ENCODE assay signal across 22 cellular contexts in genomic region chr3:178690571-178690970, GRCh38.
DNase-seq lines count a peak whose midpoint lies in the region; ATAC-seq and TF ChIP-seq lines count a peak whose summit lies in the region.
"Had no signal": no experiment of that assay in that cellular context is flagged by ENCODE, and none has a peak within 500 bp of the region (broad histone marks: within the 10 kb centered on the region; RNA-seq: fewer than 3 reads in every experiment).

No MANE protein-coding gene starts in this region.

- no peak overlapping the region for H3K4me3 ChIP-seq in mammary epithelial cell (replicated peaks in 1 of 3; ENCODE audit: insufficient read depth in 1 of 3, low read depth in 2 of 3, low read length in 3 of 3)
- no peak overlapping the region for H3K4me3 ChIP-seq in IMR-90 (ENCODE audit: insufficient read depth, low read depth, low read length)
- no peak overlapping the region for H3K4me3 ChIP-seq in adipocyte (ENCODE audit: low read length)
- no peak overlapping the region for H3K4me3 ChIP-seq in liver (ENCODE audit: low read depth in 1 of 3, low read length in 3 of 3)

- no peak overlapping the region for H3K4me3 Mint-ChIP-seq in MCF 10A (ENCODE audit: unreplicated experiment)
- H3K4me3 Mint-ChIP-seq: B cell; CD4-positive, CD25-positive, alpha-beta regulatory T cell; HFFc6 had no signal

- TF ChIP-seq RAD21 in IMR-90 (IDR thresholded peaks at IDR 0.05; ENCODE audit: low read length) (no peak), liver (IDR thresholded peaks at IDR 0.05) (no peak)

- H3K18ac ChIP-seq in IMR-90 (ENCODE audit: low read depth, low read length), result no peak overlapping the region

- peaks cover 4% of the 10 kb centered on the region for H3K9me3 Mint-ChIP-seq in MCF 10A (ENCODE audit: unreplicated experiment)

- H2AFZ ChIP-seq in mammary epithelial cell (ENCODE audit: low read depth, low read length), result no peak overlapping the region
- no peak overlapping the region for H2AFZ ChIP-seq in IMR-90 (replicated peaks; ENCODE audit: low read length, poor library complexity)

- H3K9me1 ChIP-seq in IMR-90 (ENCODE audit: insufficient read depth, low read length), result no peaks in the 10 kb centered on the region

- CTCF ChIA-PET in MCF 10A (lab: Yijun Ruan, JAX) (no interaction called here), mammary epithelial cell (lab: Charles Lee; ENCODE audit: low non-redundant PET) (no interaction called here), IMR-90 (lab: Yijun Ruan, JAX) (no interaction called here)

- H3K4me1 ChIP-seq in mammary epithelial cell (ENCODE audit: insufficient read depth, low read length) (no peaks in the 10 kb centered on the region), IMR-90 (ENCODE audit: control insufficient read depth, insufficient read depth, low read length) (no peaks in the 10 kb centered on the region), adipocyte (ENCODE audit: control insufficient read depth, insufficient read depth, low read length) (no peaks in the 10 kb centered on the region), liver (ENCODE audit: control insufficient read depth in 4 of 4, insufficient read depth in 4 of 4, low read length in 3 of 4) (no peaks in the 10 kb centered on the region)
- H3K4me1 ChIP-seq: Caco-2 had no signal

- POLR2A ChIA-PET in MCF 10A (lab: Yijun Ruan, JAX), result interaction anchor here (1.3 kb wide), 1 partner anchor 15 kb away, joined by 4 read pairs; no protein-coding TSS in a partner anchor
- POLR2A ChIA-PET in IMR-90 (lab: Charles Lee; ENCODE audit: unreplicated experiment), result no interaction called here

- H3K27ac ChIP-seq in mammary epithelial cell (ENCODE audit: insufficient read depth, low read depth, low read length), result no peak overlapping the region
- H3K27ac ChIP-seq in IMR-90 (ENCODE audit: insufficient read depth, low read length), result no peak overlapping the region
- no peak overlapping the region for H3K27ac ChIP-seq in liver (ENCODE audit: low read depth in 1 of 2, low read length in 2 of 2)
- H3K27ac ChIP-seq: HL-60 had no signal

- no peaks in the 10 kb centered on the region for H3K79me2 ChIP-seq in mammary epithelial cell (ENCODE audit: insufficient read depth, low read length)

- H2AK9ac ChIP-seq in IMR-90 (replicated peaks; ENCODE audit: low read depth, low read length, poor library complexity), result no peak overlapping the region

- no peaks in the 10 kb centered on the region for H3K4me1 Mint-ChIP-seq in MCF 10A (ENCODE audit: insufficient read depth, unreplicated experiment)
- H3K4me1 Mint-ChIP-seq: B cell; CD4-positive, CD25-positive, alpha-beta regulatory T cell had no signal

- no peak for TF ChIP-seq CTCF in MCF 10A (IDR thresholded peaks at IDR 0.05; ENCODE audit: unreplicated experiment)
- no peak for TF ChIP-seq CTCF in mammary epithelial cell (conservative IDR thresholded peaks at IDR 0.05 in 1 of 2, IDR thresholded peaks at IDR 0.05 in 1 of 2; ENCODE audit: extremely low read depth in 1 of 2, insufficient read depth in 1 of 2, low read depth in 1 of 2, low read length in 2 of 2)
- no peak for TF ChIP-seq CTCF in IMR-90 (conservative IDR thresholded peaks at IDR 0.05; ENCODE audit: low read depth, low read length)
- no peak for TF ChIP-seq CTCF in liver (IDR thresholded peaks at IDR 0.05; ENCODE audit: low read depth, low read length, missing input control)

- H3K9me3 ChIP-seq in mammary epithelial cell (replicated peaks; ENCODE audit: insufficient read depth, low read length) (no peaks in the 10 kb centered on the region), IMR-90 (ENCODE audit: control insufficient read depth, insufficient read depth, low read length) (no peaks in the 10 kb centered on the region), adipocyte (ENCODE audit: control insufficient read depth, low read length) (peaks cover 5% of the 10 kb centered on the region), liver (ENCODE audit: control insufficient read depth in 4 of 4, low read length in 3 of 4) (peaks cover 0 to 5% (median 0%) of the 10 kb centered on the region in 4 donors)

- no peaks in the 10 kb centered on the region for H3K36me3 Mint-ChIP-seq in MCF 10A (ENCODE audit: insufficient read depth, unreplicated experiment)
- H3K36me3 Mint-ChIP-seq: CD4-positive, CD25-positive, alpha-beta regulatory T cell had no signal

- in situ Hi-C loops in mammary epithelial cell (cut with MboI; ENCODE audit: low sequenced_read_pairs in 2 of 2) (no loop called here), IMR-90 (cut with MboI; ENCODE audit: low sequenced_read_pairs) (no loop called here)

- H2BK15ac ChIP-seq in IMR-90 (ENCODE audit: low read depth, low read length), result no peak overlapping the region

- H3K56ac ChIP-seq in IMR-90 (ENCODE audit: extremely low read depth, insufficient read depth, low read length), result no peak overlapping the region

- no peak overlapping the region for H3K27ac Mint-ChIP-seq in MCF 10A (ENCODE audit: low read depth, unreplicated experiment)
- H3K27ac Mint-ChIP-seq: B cell; CD4-positive, CD25-positive, alpha-beta regulatory T cell; HFFc6 had no signal

- H3K9ac ChIP-seq in mammary epithelial cell (ENCODE audit: insufficient read depth, low read length) (no peak overlapping the region), IMR-90 (ENCODE audit: low read depth, low read length) (no peak overlapping the region), adipocyte (ENCODE audit: low read length) (no peak overlapping the region), liver (ENCODE audit: low read depth in 1 of 2, low read length in 2 of 2) (no peak overlapping the region)

- H2BK120ac ChIP-seq in IMR-90 (ENCODE audit: low read depth, low read length), result no peak overlapping the region

- no peaks in the 10 kb centered on the region for H3K27me3 Mint-ChIP-seq in MCF 10A (ENCODE audit: insufficient read depth, unreplicated experiment)
- H3K27me3 Mint-ChIP-seq: B cell; CD4-positive, CD25-positive, alpha-beta regulatory T cell had no signal

- BruUV-seq in MCF 10A (replicated peaks; lab: Mats Ljungman, UMichigan) (no TSS peak), mammary epithelial cell (replicated peaks; lab: Mats Ljungman, UMichigan) (no TSS peak), IMR-90 (replicated peaks; lab: Mats Ljungman, UMichigan) (no TSS peak)

- ATAC-seq in IMR-90 (ENCODE audit: low read depth), result peak; percentile 40; the same call in 1 of the 2 replicates
- ATAC-seq in HG02870 (IDR thresholded peaks at IDR 0.05; ENCODE audit: unreplicated experiment), result no peak
- no peak for ATAC-seq in GM18505 (IDR thresholded peaks at IDR 0.05; ENCODE audit: unreplicated experiment)

- H3K14ac ChIP-seq in IMR-90 (replicated peaks; ENCODE audit: low read depth, low read length), result no peak overlapping the region

- H4K20me1 ChIP-seq in mammary epithelial cell (ENCODE audit: insufficient read depth, low read length), result no peaks in the 10 kb centered on the region
- no peaks in the 10 kb centered on the region for H4K20me1 ChIP-seq in IMR-90 (ENCODE audit: insufficient read depth, low read length)

- no peak overlapping the region for H3K23ac ChIP-seq in IMR-90 (ENCODE audit: low read depth, low read length)

- H2BK20ac ChIP-seq in IMR-90 (ENCODE audit: low read depth, low read length), result no peak overlapping the region

- no peak overlapping the region for H4K8ac ChIP-seq in IMR-90 (ENCODE audit: low read depth in 2 of 2, low read length in 2 of 2)

- 47% methylated on average over 2 of the region's 2 CpGs for WGBS in mammary epithelial cell (ENCODE audit: low coverage, missing lambda C conversion rate)
- WGBS in IMR-90 (ENCODE audit: extremely low coverage in 2 of 2, insufficient read length in 1 of 2), 2 experiments, result no CpG with 5 or more reads among the region's 2 CpGs
- WGBS in liver, result 36% methylated on average over 2 of the region's 2 CpGs

- no peak overlapping the region for H4K91ac ChIP-seq in IMR-90 (ENCODE audit: insufficient read depth, low read depth, low read length)

- H3K36me3 ChIP-seq in mammary epithelial cell (ENCODE audit: insufficient read depth, low read length) (no peaks in the 10 kb centered on the region), IMR-90 (ENCODE audit: control insufficient read depth, insufficient read depth, low read length) (no peaks in the 10 kb centered on the region), adipocyte (ENCODE audit: control insufficient read depth, insufficient read depth, low read length, severe bottlenecking) (no peaks in the 10 kb centered on the region), liver (ENCODE audit: control insufficient read depth in 4 of 4, insufficient read depth in 3 of 4, low read depth in 1 of 4, low read length in 3 of 4) (no peaks in the 10 kb centered on the region)

- no peak overlapping the region for H3K4ac ChIP-seq in IMR-90 (ENCODE audit: low read depth, low read length)

- intact Hi-C loops in MCF 10A (cut with micrococcal nuclease) (no loop called here), mammary epithelial cell (cut with micrococcal nuclease) (no loop called here), IMR-90 (cut with micrococcal nuclease) (loop anchor here (1.0 kb wide), 1 partner anchor 13 kb away; no protein-coding TSS in a partner anchor)

- dilution Hi-C loops in mammary epithelial cell (cut with HindIII; ENCODE audit: low sequenced_read_pairs) (no loop called here), IMR-90 (cut with HindIII; ENCODE audit: low sequenced_read_pairs, unreplicated experiment) (no loop called here)

- H4K5ac ChIP-seq in IMR-90 (ENCODE audit: low read depth, low read length), result no peak overlapping the region

- H3K27me3 ChIP-seq in mammary epithelial cell (ENCODE audit: insufficient read depth, low read length), result peaks cover 4% of the 10 kb centered on the region
- H3K27me3 ChIP-seq in IMR-90 (ENCODE audit: control insufficient read depth, insufficient read depth, low read length), result no peaks in the 10 kb centered on the region
- H3K27me3 ChIP-seq in adipocyte (replicated peaks; ENCODE audit: control insufficient read depth, insufficient read depth, low read length), result no peaks in the 10 kb centered on the region
- H3K27me3 ChIP-seq in liver (ENCODE audit: control insufficient read depth in 4 of 4, insufficient read depth in 4 of 4, low read length in 3 of 4), result no peaks in the 10 kb centered on the region

- DNase-seq in MCF 10A (ENCODE audit: unreplicated experiment), result peak; percentile 20
- DNase-seq in mammary epithelial cell, result no peak
- DNase-seq in IMR-90, result no peak
- peak; percentile 23 for DNase-seq in adipocyte (ENCODE audit: low read depth)
- no peak for DNase-seq in HuH-7.5 (ENCODE audit: low spot score)
- DNase-seq: 8988T; Caco-2; CD4-positive, CD25-positive, alpha-beta regulatory T cell; GDM1; HFFc6; NCI-H1105 treated with DMSO at 0.1 percent for 48 hours; NCI-H1694; NCI-H2081 treated with DMSO at 0.1 percent for 48 hours; NCI-H510A; NCI-H748 treated with DMSO at 0.1 percent for 48 hours; NK-92 treated with Interleukin-12 subunit alpha and Interleukin-12 subunit beta, amount 100 ng/mL, for 24 hours; SHP77 treated with DMSO at 0.1 percent for 48 hours had no signal

- no peak overlapping the region for H2AK5ac ChIP-seq in IMR-90 (ENCODE audit: low read depth, low read length)

- H3K79me1 ChIP-seq in IMR-90 (ENCODE audit: low read depth in 1 of 2, low read length in 2 of 2), result no peaks in the 10 kb centered on the region

- H3K4me2 ChIP-seq in mammary epithelial cell (ENCODE audit: insufficient read depth, low read depth, low read length), result no peak overlapping the region
- H3K4me2 ChIP-seq in IMR-90 (ENCODE audit: low read depth, low read length), result no peak overlapping the region

- TF ChIP-seq POLR2A in IMR-90 (IDR thresholded peaks at IDR 0.05; ENCODE audit: low read depth, low read length) (no peak), GM18505 (IDR thresholded peaks at IDR 0.05; ENCODE audit: borderline replicate concordance, extremely low read depth, insufficient read depth, insufficient read length) (no peak)

- H2BK5ac ChIP-seq in IMR-90 (ENCODE audit: low read depth, low read length, poor library complexity, severe bottlenecking), result no peak overlapping the region

Comparison
In these comparisons a context has a peak if more than half of its experiments do, and no peak if none do; other contexts are left out.
1. DNase-seq: peak in MCF 10A (single experiment) and adipocyte (single experiment); none in mammary epithelial cell (single experiment), IMR-90 (single experiment) and HuH-7.5 (single experiment).